Comparison of ENCODE assay signal across 1 cellular context in the genomic region with DNA sequence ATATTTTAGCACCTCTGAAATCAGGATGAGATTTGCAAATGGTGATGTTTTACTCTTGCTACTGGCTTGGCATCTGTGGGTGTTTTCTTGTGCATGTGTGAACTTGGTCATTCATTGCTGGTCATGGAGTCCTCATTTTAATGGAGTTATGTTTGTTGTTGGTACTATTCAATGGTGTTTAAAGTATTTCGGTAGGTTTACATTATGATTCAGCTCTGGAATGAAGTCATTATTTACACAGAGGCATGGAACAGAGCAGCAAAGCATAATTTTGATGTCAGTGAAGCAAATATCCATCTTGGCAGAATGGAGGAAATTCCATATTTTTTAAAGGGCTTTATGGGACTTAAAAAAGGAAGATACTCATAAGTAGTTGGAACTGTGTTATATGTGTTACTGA.
A peak's percentile ranks its signal among the peaks of the same experiment; 100 is the strongest.
TF ChIP-seq lines count a peak whose summit lies in the region.

No MANE protein-coding gene starts in this region.

TF ChIP-seq in HEK293, 187 proteins besides CTCF, POLR2A, EP300 and RAD21 (continued from another document):
- TF ChIP-seq, protein P1, sequence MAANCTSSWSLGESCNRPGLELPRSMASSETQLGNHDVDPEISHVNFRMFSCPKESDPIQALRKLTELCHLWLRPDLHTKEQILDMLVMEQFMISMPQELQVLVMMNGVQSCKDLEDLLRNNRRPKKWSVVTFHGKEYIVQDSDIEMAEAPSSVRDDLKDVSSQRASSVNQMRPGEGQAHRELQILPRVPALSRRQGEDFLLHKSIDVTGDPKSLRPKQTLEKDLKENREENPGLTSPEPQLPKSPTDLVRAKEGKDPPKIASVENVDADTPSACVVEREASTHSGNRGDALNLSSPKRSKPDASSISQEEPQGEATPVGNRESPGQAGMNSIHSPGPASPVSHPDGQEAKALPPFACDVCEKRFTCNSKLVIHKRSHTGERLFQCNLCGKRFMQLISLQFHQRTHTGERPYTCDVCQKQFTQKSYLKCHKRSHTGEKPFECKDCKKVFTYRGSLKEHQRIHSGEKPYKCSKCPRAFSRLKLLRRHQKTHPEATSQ (tag by site-specific recombination; IDR thresholded peaks at IDR 0.05): no peak
- TF ChIP-seq ZNF629 (tag by site-specific recombination; IDR thresholded peaks at IDR 0.05): peak; percentile 81
- no peak for TF ChIP-seq ZNF404 (tag by site-specific recombination; IDR thresholded peaks at IDR 0.05)
- no peak for TF ChIP-seq ZSCAN16 (tag by site-specific recombination; IDR thresholded peaks at IDR 0.05)
- TF ChIP-seq ZNF423 (tag by site-specific recombination; IDR thresholded peaks at IDR 0.05): no peak
- TF ChIP-seq ZNF433 (tag by site-specific recombination; IDR thresholded peaks at IDR 0.05; ENCODE audit: low read depth): no peak
- no peak for TF ChIP-seq ZNF416 (tag by site-specific recombination; IDR thresholded peaks at IDR 0.05)
- TF ChIP-seq ZSCAN23 (tag by site-specific recombination; IDR thresholded peaks at IDR 0.05): no peak
- peak; percentile 59 for TF ChIP-seq OSR2 (tag by site-specific recombination; IDR thresholded peaks at IDR 0.05)
- TF ChIP-seq, protein P2, sequence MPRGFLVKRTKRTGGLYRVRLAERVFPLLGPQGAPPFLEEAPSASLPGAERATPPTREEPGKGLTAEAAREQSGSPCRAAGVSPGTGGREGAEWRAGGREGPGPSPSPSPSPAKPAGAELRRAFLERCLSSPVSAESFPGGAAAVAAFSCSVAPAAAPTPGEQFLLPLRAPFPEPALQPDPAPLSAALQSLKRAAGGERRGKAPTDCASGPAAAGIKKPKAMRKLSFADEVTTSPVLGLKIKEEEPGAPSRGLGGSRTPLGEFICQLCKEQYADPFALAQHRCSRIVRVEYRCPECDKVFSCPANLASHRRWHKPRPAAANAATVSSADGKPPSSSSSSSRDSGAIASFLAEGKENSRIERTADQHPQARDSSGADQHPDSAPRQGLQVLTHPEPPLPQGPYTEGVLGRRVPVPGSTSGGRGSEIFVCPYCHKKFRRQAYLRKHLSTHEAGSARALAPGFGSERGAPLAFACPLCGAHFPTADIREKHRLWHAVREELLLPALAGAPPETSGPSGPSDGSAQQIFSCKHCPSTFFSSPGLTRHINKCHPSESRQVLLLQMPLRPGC (tag by site-specific recombination; IDR thresholded peaks at IDR 0.05): 0 out of 2 replicates have a peak, but pooled peaks have one; percentile 57
- no peak for TF ChIP-seq GLI2 (tag by site-specific recombination; IDR thresholded peaks at IDR 0.05; ENCODE audit: borderline replicate concordance, low read depth)
- no peak for TF ChIP-seq ZNF843 (tag by site-specific recombination; IDR thresholded peaks at IDR 0.05)
- TF ChIP-seq ZNF266 (tag by site-specific recombination; IDR thresholded peaks at IDR 0.05; ENCODE audit: low read depth): no peak
- TF ChIP-seq MEIS1 (CRISPR knock-in tag; IDR thresholded peaks at IDR 0.05; ENCODE audit: borderline replicate concordance): no peak
- TF ChIP-seq ZBTB1 (tag by site-specific recombination; IDR thresholded peaks at IDR 0.05): no peak
- no peak for TF ChIP-seq REPIN1 (tag by site-specific recombination; IDR thresholded peaks at IDR 0.05; ENCODE audit: low read depth)
- no peak for TF ChIP-seq ZNF223 (tag by site-specific recombination; IDR thresholded peaks at IDR 0.05)
- no peak for TF ChIP-seq ZNF16 (tag by site-specific recombination; IDR thresholded peaks at IDR 0.05; ENCODE audit: low read depth)
- no peak for TF ChIP-seq ZFP69B (tag by site-specific recombination; IDR thresholded peaks at IDR 0.05)
- TF ChIP-seq YY2 (tag by site-specific recombination; IDR thresholded peaks at IDR 0.05): 0 out of 2 replicates have a peak, but pooled peaks have one; percentile 25
- 0 out of 2 replicates have a peak, but pooled peaks have one; percentile 24 for TF ChIP-seq ZEB2 (tag by site-specific recombination; IDR thresholded peaks at IDR 0.05)
- TF ChIP-seq KLF16 (tag by site-specific recombination; IDR thresholded peaks at IDR 0.05): no peak
- TF ChIP-seq ZNF302 (tag by site-specific recombination; IDR thresholded peaks at IDR 0.05; ENCODE audit: low read depth): no peak
- TF ChIP-seq KLF8 (tag by site-specific recombination; IDR thresholded peaks at IDR 0.05): 0 out of 2 replicates have a peak, but pooled peaks have one; percentile 32
- TF ChIP-seq MZF1 (tag by site-specific recombination; IDR thresholded peaks at IDR 0.05; ENCODE audit: borderline replicate concordance): no peak
- TF ChIP-seq ZNF146 (tag by site-specific recombination; IDR thresholded peaks at IDR 0.05): no peak
- TF ChIP-seq ZNF221 (tag by site-specific recombination; IDR thresholded peaks at IDR 0.05; ENCODE audit: borderline replicate concordance): no peak
- TF ChIP-seq, protein P3, sequence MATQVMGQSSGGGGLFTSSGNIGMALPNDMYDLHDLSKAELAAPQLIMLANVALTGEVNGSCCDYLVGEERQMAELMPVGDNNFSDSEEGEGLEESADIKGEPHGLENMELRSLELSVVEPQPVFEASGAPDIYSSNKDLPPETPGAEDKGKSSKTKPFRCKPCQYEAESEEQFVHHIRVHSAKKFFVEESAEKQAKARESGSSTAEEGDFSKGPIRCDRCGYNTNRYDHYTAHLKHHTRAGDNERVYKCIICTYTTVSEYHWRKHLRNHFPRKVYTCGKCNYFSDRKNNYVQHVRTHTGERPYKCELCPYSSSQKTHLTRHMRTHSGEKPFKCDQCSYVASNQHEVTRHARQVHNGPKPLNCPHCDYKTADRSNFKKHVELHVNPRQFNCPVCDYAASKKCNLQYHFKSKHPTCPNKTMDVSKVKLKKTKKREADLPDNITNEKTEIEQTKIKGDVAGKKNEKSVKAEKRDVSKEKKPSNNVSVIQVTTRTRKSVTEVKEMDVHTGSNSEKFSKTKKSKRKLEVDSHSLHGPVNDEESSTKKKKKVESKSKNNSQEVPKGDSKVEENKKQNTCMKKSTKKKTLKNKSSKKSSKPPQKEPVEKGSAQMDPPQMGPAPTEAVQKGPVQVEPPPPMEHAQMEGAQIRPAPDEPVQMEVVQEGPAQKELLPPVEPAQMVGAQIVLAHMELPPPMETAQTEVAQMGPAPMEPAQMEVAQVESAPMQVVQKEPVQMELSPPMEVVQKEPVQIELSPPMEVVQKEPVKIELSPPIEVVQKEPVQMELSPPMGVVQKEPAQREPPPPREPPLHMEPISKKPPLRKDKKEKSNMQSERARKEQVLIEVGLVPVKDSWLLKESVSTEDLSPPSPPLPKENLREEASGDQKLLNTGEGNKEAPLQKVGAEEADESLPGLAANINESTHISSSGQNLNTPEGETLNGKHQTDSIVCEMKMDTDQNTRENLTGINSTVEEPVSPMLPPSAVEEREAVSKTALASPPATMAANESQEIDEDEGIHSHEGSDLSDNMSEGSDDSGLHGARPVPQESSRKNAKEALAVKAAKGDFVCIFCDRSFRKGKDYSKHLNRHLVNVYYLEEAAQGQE (tag by site-specific recombination; IDR thresholded peaks at IDR 0.05): no peak
- TF ChIP-seq ZNF837 (tag by site-specific recombination; IDR thresholded peaks at IDR 0.05): no peak
- no peak for TF ChIP-seq SP2 (tag by site-specific recombination; IDR thresholded peaks at IDR 0.05)
- TF ChIP-seq, protein P4, sequence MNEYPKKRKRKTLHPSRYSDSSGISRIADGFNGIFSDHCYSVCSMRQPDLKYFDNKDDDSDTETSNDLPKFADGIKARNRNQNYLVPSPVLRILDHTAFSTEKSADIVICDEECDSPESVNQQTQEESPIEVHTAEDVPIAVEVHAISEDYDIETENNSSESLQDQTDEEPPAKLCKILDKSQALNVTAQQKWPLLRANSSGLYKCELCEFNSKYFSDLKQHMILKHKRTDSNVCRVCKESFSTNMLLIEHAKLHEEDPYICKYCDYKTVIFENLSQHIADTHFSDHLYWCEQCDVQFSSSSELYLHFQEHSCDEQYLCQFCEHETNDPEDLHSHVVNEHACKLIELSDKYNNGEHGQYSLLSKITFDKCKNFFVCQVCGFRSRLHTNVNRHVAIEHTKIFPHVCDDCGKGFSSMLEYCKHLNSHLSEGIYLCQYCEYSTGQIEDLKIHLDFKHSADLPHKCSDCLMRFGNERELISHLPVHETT (tag by site-specific recombination; IDR thresholded peaks at IDR 0.05): no peak
- no peak for TF ChIP-seq ZNF747 (tag by site-specific recombination; IDR thresholded peaks at IDR 0.05)
- TF ChIP-seq ZNF600 (tag by site-specific recombination; IDR thresholded peaks at IDR 0.05): peak; percentile 68; the same call in 1 of the 2 replicates
- TF ChIP-seq BCL11B (tag by site-specific recombination; IDR thresholded peaks at IDR 0.05; ENCODE audit: low read depth): no peak
- no peak for TF ChIP-seq ZNF292 (tag by site-specific recombination; IDR thresholded peaks at IDR 0.05; ENCODE audit: borderline replicate concordance, low read depth)
- TF ChIP-seq KLF9 (tag by site-specific recombination; IDR thresholded peaks at IDR 0.05; ENCODE audit: low read depth): no peak
- no peak for TF ChIP-seq ZNF596 (tag by site-specific recombination; IDR thresholded peaks at IDR 0.05)
- no peak for TF ChIP-seq KLF10 (tag by site-specific recombination; IDR thresholded peaks at IDR 0.05)
- TF ChIP-seq ZNF114 (tag by site-specific recombination; IDR thresholded peaks at IDR 0.05): no peak
- no peak for TF ChIP-seq ZNF157 (tag by site-specific recombination; IDR thresholded peaks at IDR 0.05)
- TF ChIP-seq, protein P5, sequence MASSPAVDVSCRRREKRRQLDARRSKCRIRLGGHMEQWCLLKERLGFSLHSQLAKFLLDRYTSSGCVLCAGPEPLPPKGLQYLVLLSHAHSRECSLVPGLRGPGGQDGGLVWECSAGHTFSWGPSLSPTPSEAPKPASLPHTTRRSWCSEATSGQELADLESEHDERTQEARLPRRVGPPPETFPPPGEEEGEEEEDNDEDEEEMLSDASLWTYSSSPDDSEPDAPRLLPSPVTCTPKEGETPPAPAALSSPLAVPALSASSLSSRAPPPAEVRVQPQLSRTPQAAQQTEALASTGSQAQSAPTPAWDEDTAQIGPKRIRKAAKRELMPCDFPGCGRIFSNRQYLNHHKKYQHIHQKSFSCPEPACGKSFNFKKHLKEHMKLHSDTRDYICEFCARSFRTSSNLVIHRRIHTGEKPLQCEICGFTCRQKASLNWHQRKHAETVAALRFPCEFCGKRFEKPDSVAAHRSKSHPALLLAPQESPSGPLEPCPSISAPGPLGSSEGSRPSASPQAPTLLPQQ (tag by site-specific recombination; IDR thresholded peaks at IDR 0.05): no peak
